ENCODE assay signal across 8 cellular contexts in the genomic region with DNA sequence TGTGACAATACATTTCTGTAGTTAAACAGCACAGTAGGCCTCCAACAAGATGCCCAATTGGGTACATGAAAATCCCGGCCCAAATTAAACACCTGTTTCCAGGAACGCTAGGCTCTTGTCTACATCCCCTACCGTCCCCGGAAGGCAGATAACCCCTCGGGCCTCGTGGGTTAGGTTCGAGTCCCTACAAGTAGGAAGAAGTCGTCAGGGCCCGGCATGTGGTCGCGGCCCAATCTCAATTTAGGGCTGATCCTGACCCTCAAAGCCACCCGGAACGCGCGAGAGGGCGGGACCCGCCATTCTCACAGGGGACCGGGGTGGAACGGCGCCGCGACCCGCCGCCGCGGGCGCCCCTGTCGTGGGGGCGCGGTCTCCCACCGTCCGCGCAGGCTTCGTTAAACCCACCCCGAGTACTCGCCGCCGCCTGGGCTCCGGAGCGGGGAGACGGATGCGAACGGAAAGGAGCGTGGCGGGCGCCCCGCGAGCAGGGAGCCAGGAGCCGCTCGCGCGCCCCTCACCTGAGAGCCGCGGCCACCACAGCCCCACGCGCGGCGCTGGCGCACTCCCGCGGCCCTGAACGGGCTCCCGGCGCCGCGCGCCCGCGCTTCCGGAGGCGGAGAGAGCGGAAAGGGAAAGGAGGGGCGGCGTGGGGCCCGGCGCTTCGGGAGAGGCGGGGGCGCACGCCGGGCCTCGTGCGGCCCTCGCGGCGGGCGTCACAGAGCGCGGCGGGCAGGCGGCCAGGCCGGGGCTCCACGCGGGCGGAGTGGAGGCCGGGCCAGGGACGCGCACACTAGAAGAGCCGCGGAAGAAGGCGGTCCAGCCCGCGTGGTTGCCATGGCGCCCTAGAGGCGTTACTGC. TPM values are rescaled to one million over a fixed set of nuclear protein-coding genes. Genes with fewer than 3 reads are reported as not detected.
DNase-seq lines count a peak whose midpoint lies in the region; ATAC-seq, FAIRE-seq and TF ChIP-seq lines count a peak whose summit lies in the region.

Gene CFAP97 (minus strand): TSS at position 621 of the 858 bp plus-strand sequence. CDS start 12,804 bp downstream, outside the sequence.

- H3K36me3 Mint-ChIP-seq in CD14-positive monocyte: peaks cover 0 to 3% of the 10 kb centered on the region in 2 donors

- peak within 1 kb of the TSS; percentile 85 to 88 for H3K4me3 Mint-ChIP-seq in CD14-positive monocyte

- TF ChIP-seq CTCF in CD14-positive monocyte (IDR thresholded peaks at IDR 0.05) (no peak), H1 (IDR thresholded peaks at IDR 0.05; ENCODE audit: control extremely low read depth in 1 of 3, insufficient read depth in 1 of 3, low read depth in 1 of 3, low read length in 3 of 3) (no peak)

- H3K4ac ChIP-seq in H1 (replicated peaks; ENCODE audit: insufficient read length, low read depth, low read length) (no peak within 1 kb of the TSS), mesendoderm (ENCODE audit: low read depth, low read length) (peak within 1 kb of the TSS; percentile 91)

- no peak within 1 kb of the TSS for H2BK5ac ChIP-seq in H1 (ENCODE audit: low read depth, low read length)
- no peak within 1 kb of the TSS for H2BK5ac ChIP-seq in mesendoderm (ENCODE audit: low read length)

- H3K4me1 ChIP-seq in H1 (replicated peaks in 1 of 4; ENCODE audit: control insufficient read depth in 3 of 4, insufficient read depth in 4 of 4, low read length in 3 of 4): peaks cover 0 to 10% (median 6%) of the 10 kb centered on the region in 4 experiments; a peak in 4 of 7 replicates
- peaks cover 3% of the 10 kb centered on the region for H3K4me1 ChIP-seq in mesendoderm (ENCODE audit: control insufficient read depth, low read depth, low read length)

- H3K79me2 ChIP-seq in H1 (ENCODE audit: control insufficient read depth in 1 of 2, insufficient read depth in 2 of 2, low read length in 2 of 2): peaks cover 0 to 13% of the 10 kb centered on the region in 2 experiments; a peak in 1 of 4 replicates
- no peaks in the 10 kb centered on the region for H3K79me2 ChIP-seq in mesendoderm (ENCODE audit: control insufficient read depth, insufficient read depth, low read length)

- peaks cover 1% of the 10 kb centered on the region; the same call in 1 of the 2 replicates for H3K23me2 ChIP-seq in H1 (ENCODE audit: low read depth, low read length)

- no peak within 1 kb of the TSS for H2BK12ac ChIP-seq in H1 (ENCODE audit: low read depth, low read length)

- H4K91ac ChIP-seq in H1 (replicated peaks; ENCODE audit: insufficient read length, low read length): no peak within 1 kb of the TSS

- ATAC-seq in HG03439 (IDR thresholded peaks at IDR 0.05; ENCODE audit: unreplicated experiment): peak; percentile 78

- H3K36me3 ChIP-seq in H1 (ENCODE audit: control insufficient read depth in 2 of 4, insufficient read depth in 4 of 4, low read length in 3 of 4): no peaks in the 10 kb centered on the region
- H3K36me3 ChIP-seq in mesendoderm (ENCODE audit: control insufficient read depth, insufficient read depth, low read length): no peaks in the 10 kb centered on the region

- CTCF ChIA-PET in H1 (lab: Charles Lee; ENCODE audit: partially characterized antibody): interaction anchor here (1.5 kb wide), 1 partner anchor 19 kb away, joined by 6 read pairs; no protein-coding TSS in a partner anchor

- peaks cover 34% of the 10 kb centered on the region for H3K4me1 Mint-ChIP-seq in CD14-positive monocyte

- intact Hi-C loops in CD14-positive monocyte (cut with micrococcal nuclease): loop anchor here in 1 of 2 donors (10.0 kb wide), 1 partner anchor 1699 kb away; the partner anchor contains the start of gene ING2

- no peaks in the 10 kb centered on the region for H3K9me3 ChIP-seq in H1 (ENCODE audit: insufficient read depth in 2 of 2, low read depth in 1 of 2, low read length in 1 of 2)

- H3K27me3 Mint-ChIP-seq in CD14-positive monocyte (ENCODE audit: low read depth in 3 of 3): peaks cover 24 to 41% (median 37%) of the 10 kb centered on the region in 3 donors

- H3K27ac ChIP-seq in H1 (ENCODE audit: low read depth, low read length) (no peak within 1 kb of the TSS), mesendoderm (ENCODE audit: low read depth, low read length) (peak within 1 kb of the TSS; percentile 83)

- H3K23ac ChIP-seq in H1 (ENCODE audit: insufficient read length): no peak within 1 kb of the TSS
- no peak within 1 kb of the TSS for H3K23ac ChIP-seq in mesendoderm (ENCODE audit: low read length)

- H3K4me2 ChIP-seq in H1 (ENCODE audit: insufficient read depth in 1 of 2, low read depth in 2 of 2, low read length in 2 of 2) (peak within 1 kb of the TSS; percentile 68 to 77), mesendoderm (ENCODE audit: low read length) (peak within 1 kb of the TSS; percentile 4)

- WGBS in H1 (ENCODE audit: extremely low coverage in 1 of 2, insufficient coverage in 1 of 2, insufficient read length in 1 of 2, insufficient replicate concordance in 2 of 2, low coverage in 1 of 2, low lambda C conversion rate in 2 of 2, missing lambda C conversion rate in 1 of 2), 2 experiments: 3% methylated on average over 56 of the region's 105 CpGs; no CpG with 5 or more reads in 1 of the 2 experiments
- WGBS in mesendoderm (ENCODE audit: extremely low coverage, insufficient coverage, low lambda C conversion rate): no CpG with 5 or more reads among the region's 105 CpGs

- POLR2A ChIA-PET in H1 (lab: Charles Lee; ENCODE audit: partially characterized antibody): interaction anchor here (2.0 kb wide), 1 partner anchor 20 kb away, joined by 5 read pairs; no protein-coding TSS in a partner anchor

- TF ChIP-seq EP300 in H1 (IDR thresholded peaks at IDR 0.05; ENCODE audit: borderline replicate concordance in 1 of 2, low read depth in 2 of 2, low read length in 2 of 2): no peak

- H2BK20ac ChIP-seq in H1 (ENCODE audit: low read length): no peak within 1 kb of the TSS

- H2BK120ac ChIP-seq in H1 (replicated peaks; ENCODE audit: low read depth, low read length) (no peak within 1 kb of the TSS), mesendoderm (ENCODE audit: low read depth, low read length) (peak within 1 kb of the TSS; percentile 80)

- no peaks in the 10 kb centered on the region for H4K20me1 ChIP-seq in H1 (replicated peaks in 1 of 2; ENCODE audit: control insufficient read depth in 1 of 2, insufficient read depth in 2 of 2, low read length in 2 of 2)

- H3K9me3 Mint-ChIP-seq in CD14-positive monocyte: peaks cover 0 to 8% (median 3%) of the 10 kb centered on the region in 7 donors

- peak within 1 kb of the TSS; percentile 37 to 83 (median 68) for H3K27ac Mint-ChIP-seq in CD14-positive monocyte

- H4K5ac ChIP-seq in H1 (ENCODE audit: insufficient read length, low read depth, low read length) (no peak within 1 kb of the TSS), mesendoderm (ENCODE audit: low read length) (no peak within 1 kb of the TSS)

- H2BK15ac ChIP-seq in H1 (ENCODE audit: low read length): no peak within 1 kb of the TSS
- peak within 1 kb of the TSS; percentile 89 for H2BK15ac ChIP-seq in mesendoderm (replicated peaks; ENCODE audit: low read depth)

- H3K9ac ChIP-seq in H1 (replicated peaks in 1 of 4; ENCODE audit: extremely low read depth in 1 of 4, low read depth in 3 of 4, low read length in 3 of 4) (peak within 1 kb of the TSS in 3 of 4 experiments; percentile 45 to 64 (median 55); a peak in 5 of 7 replicates), mesendoderm (ENCODE audit: low read length) (peak within 1 kb of the TSS; percentile 78)

- H3K14ac ChIP-seq in H1 (ENCODE audit: insufficient read length): no peak within 1 kb of the TSS

- H3K79me1 ChIP-seq in H1 (ENCODE audit: low read depth, low read length) (peaks cover 2% of the 10 kb centered on the region), mesendoderm (ENCODE audit: low read length) (no peaks in the 10 kb centered on the region)

- peak within 1 kb of the TSS; percentile 26; the same call in 1 of the 2 replicates for H2AFZ ChIP-seq in H1 (ENCODE audit: low read length)

- DNase-seq in CD14-positive monocyte (ENCODE audit: low spot score): peak; percentile 68
- DNase-seq in GM19238 (ENCODE audit: insufficient read length, low spot score): peak; percentile 73
- DNase-seq in NK-92 treated with Interleukin-12 subunit alpha and Interleukin-12 subunit beta, amount 100 ng/mL, for 24 hours (lab: John Stamatoyannopoulos, UW): peak; percentile 58
- peak; percentile 55 to 67 (median 57) for DNase-seq in activated CD8-positive, alpha-beta memory T cell treated with anti-CD3 and anti-CD28 coated beads for 48 hours (ENCODE audit: low read depth in 2 of 3, low spot score in 2 of 3)
- peak in 1 of 2 experiments; percentile 68 for DNase-seq in H1 (ENCODE audit: low read depth in 1 of 2, low spot score in 2 of 2)
- peak; percentile 73 for DNase-seq in mesendoderm
- DNase-seq in stimulated activated CD8-positive, alpha-beta memory T cell treated with anti-CD3 and anti-CD28 coated beads, Interleukin-12 subunit alpha, Interleukin-12 subunit beta, amount 100 ng/mL, for 24 hours (ENCODE audit: extremely low read depth): peak; percentile 57

- TF ChIP-seq POLR2A in H1 (IDR thresholded peaks at IDR 0.05; ENCODE audit: control extremely low read depth in 1 of 2, low read depth in 2 of 2, low read length in 2 of 2): no peak; a peak in 1 of 3 replicates

- H2AK5ac ChIP-seq in H1 (ENCODE audit: low read depth, low read length) (no peak within 1 kb of the TSS), mesendoderm (ENCODE audit: low read length) (no peak within 1 kb of the TSS)

- no peak within 1 kb of the TSS for H3K56ac ChIP-seq in H1 (replicated peaks; ENCODE audit: insufficient read length, low read depth, low read length)
- peak within 1 kb of the TSS; percentile 95 for H3K56ac ChIP-seq in mesendoderm (ENCODE audit: low read length)

- H3K18ac ChIP-seq in H1 (ENCODE audit: extremely low read depth, low read length) (peak within 1 kb of the TSS; percentile 71), mesendoderm (ENCODE audit: low read length) (peak within 1 kb of the TSS; percentile 97)

- H3K4me3 ChIP-seq in H1 (ENCODE audit: extremely low read depth in 1 of 4, insufficient read depth in 2 of 4, low read depth in 3 of 4, low read length in 4 of 4): peak within 1 kb of the TSS; percentile 60 to 85 (median 62)
- H3K4me3 ChIP-seq in mesendoderm (ENCODE audit: low read length): peak within 1 kb of the TSS; percentile 48

- no peak for FAIRE-seq in H1 (lab: Jason Lieb, UNC)

- TF ChIP-seq RAD21 in H1 (IDR thresholded peaks at IDR 0.05 in 1 of 2, conservative IDR thresholded peaks at IDR 0.05 in 1 of 2; ENCODE audit: low read depth in 2 of 2, low read length in 2 of 2): no peak

- no peak within 1 kb of the TSS; the same call in 1 of the 2 replicates for H4K8ac ChIP-seq in H1 (ENCODE audit: extremely low read depth, insufficient read depth, low read length)
- peak within 1 kb of the TSS; percentile 82 for H4K8ac ChIP-seq in mesendoderm (ENCODE audit: low read depth, low read length)

- H3K27me3 ChIP-seq in H1 (replicated peaks in 1 of 4; ENCODE audit: control insufficient read depth in 3 of 4, extremely low read depth in 1 of 4, insufficient read depth in 3 of 4, low read length in 3 of 4): peaks cover 0 to 3% (median 0%) of the 10 kb centered on the region in 4 experiments; a peak in 2 of 7 replicates
- no peaks in the 10 kb centered on the region for H3K27me3 ChIP-seq in mesendoderm (ENCODE audit: insufficient read depth, low read length, poor library complexity)

RNA-seq across cellular contexts. Expression of gene CFAP97, which starts in this region (rescaled TPM):
- polyA plus RNA-seq in CD14-positive monocyte: 10 to 100 TPM; 12.3 to 16.8 TPM
- 35.6 and 40.4 TPM in 2 replicates for total RNA-seq in H1 (2021; fragmentation: NEBNext Ultra II Directional; extraction: Animal tissue kit (Norgen Biotek cat#: 25700))
- 5.0 and 9.2 TPM in 2 replicates for polyA plus RNA-seq in H1 (2011; rRNA removed)
- polyA plus RNA-seq in H1 (2011; cell fraction: cytosol; rRNA removed): 10.9 TPM
- polyA plus RNA-seq in H1 (2011; cell fraction: nucleus; rRNA removed): 12.9 TPM
- polyA plus RNA-seq in H1 (2012, experiment 1 of 2): 8.7 to 19.8 TPM (median 12.8 TPM) in 4 replicates
- 0.96 TPM for polyA plus RNA-seq in H1 (2012, experiment 2 of 2)
- polyA plus RNA-seq in H1 (2013, experiment 1 of 2): 41.5 TPM
- polyA plus RNA-seq in H1 (2013, experiment 2 of 2): 37.4 TPM
- 20.5 and 36.5 TPM in 2 replicates for polyA minus RNA-seq in H1 (2011; rRNA and poly(A)+ RNA removed)
- polyA minus RNA-seq in H1 (2011; cell fraction: cytosol; rRNA and poly(A)+ RNA removed): 12.0 TPM
- 44.3 TPM for polyA minus RNA-seq in H1 (2011; cell fraction: nucleus; rRNA and poly(A)+ RNA removed)
- polyA plus RNA-seq in mesendoderm (2013, experiment 1 of 2): 26.2 TPM
- 25.7 TPM for polyA plus RNA-seq in mesendoderm (2013, experiment 2 of 2)
